In genomic region chr7:144384555-144385245, GRCh38 we compare ENCODE assay signal across 12 cellular contexts. TPM values are rescaled to one million over a fixed set of nuclear protein-coding genes. Genes with fewer than 3 reads are reported as not detected.
A peak's percentile ranks its signal among the peaks of the same experiment; 100 is the strongest.
DNase-seq lines count a peak whose midpoint lies in the region; ATAC-seq, FAIRE-seq and TF ChIP-seq lines count a peak whose summit lies in the region.
"Had no signal": no experiment of that assay in that cellular context is flagged by ENCODE, and none has a peak within 500 bp of the region (broad histone marks: within the 10 kb centered on the region; RNA-seq: fewer than 3 reads in every experiment).

No MANE protein-coding gene starts in this region.

- POLR2A ChIA-PET in A549 (lab: Yijun Ruan, JAX): no interaction called here
- POLR2A ChIA-PET in CD8-positive, alpha-beta T cell (lab: Charles Lee): no interaction called here

- H3K36me3 Mint-ChIP-seq in nephron progenitor cell (ENCODE audit: low read depth): peaks cover 4% of the 10 kb centered on the region
- H3K36me3 Mint-ChIP-seq in CD8-positive, alpha-beta T cell: peaks cover 4% of the 10 kb centered on the region
- H3K36me3 Mint-ChIP-seq: natural killer cell had no signal

- peak overlapping the region; percentile 69 to 79 for H3K27ac ChIP-seq in A549
- no peak overlapping the region for H3K27ac ChIP-seq in brain microvascular endothelial cell
- no peak overlapping the region for H3K27ac ChIP-seq in CD8-positive, alpha-beta T cell (ENCODE audit: low read depth, low read length)

- H3K9me3 Mint-ChIP-seq in nephron progenitor cell: no peaks in the 10 kb centered on the region
- no peaks in the 10 kb centered on the region for H3K9me3 Mint-ChIP-seq in CD8-positive, alpha-beta T cell
- H3K9me3 Mint-ChIP-seq: CD4-positive, alpha-beta T cell; natural killer cell had no signal

- peak overlapping the region; percentile 71 for H3K4me2 ChIP-seq in A549

- TF ChIP-seq CTCF in A549 (IDR thresholded peaks at IDR 0.05) (no peak), brain microvascular endothelial cell (IDR thresholded peaks at IDR 0.05; ENCODE audit: low read depth, low read length, missing control alignments) (no peak), nephron progenitor cell (IDR thresholded peaks at IDR 0.05) (no peak)
- no peak for TF ChIP-seq CTCF in CD8-positive, alpha-beta T cell (IDR thresholded peaks at IDR 0.05)

- intact Hi-C loops in CD8-positive, alpha-beta T cell (cut with DNase I, micrococcal nuclease): no loop called here

- 26% methylated on average over 12 of the region's 12 CpGs for WGBS in A549 (ENCODE audit: missing lambda C conversion rate)

- peaks cover 2% of the 10 kb centered on the region for H3K27me3 Mint-ChIP-seq in nephron progenitor cell (ENCODE audit: low read depth, poor library complexity)
- H3K27me3 Mint-ChIP-seq in CD8-positive, alpha-beta T cell (ENCODE audit: low read depth): no peaks in the 10 kb centered on the region
- H3K27me3 Mint-ChIP-seq: CD4-positive, alpha-beta T cell had no signal

- no peaks in the 10 kb centered on the region for H3K36me3 ChIP-seq in brain microvascular endothelial cell (replicated peaks)
- no peaks in the 10 kb centered on the region for H3K36me3 ChIP-seq in CD8-positive, alpha-beta T cell (ENCODE audit: insufficient read depth, low read length)

- peak; percentile 84 to 88 for ATAC-seq in A549
- ATAC-seq in CD8-positive, alpha-beta T cell: no peak
- ATAC-seq: natural killer cell had no signal

- no peaks in the 10 kb centered on the region for H3K27me3 ChIP-seq in brain microvascular endothelial cell (replicated peaks)
- H3K27me3 ChIP-seq in CD8-positive, alpha-beta T cell (ENCODE audit: insufficient read depth, low read length): no peaks in the 10 kb centered on the region

- H3K4me1 Mint-ChIP-seq in nephron progenitor cell: peaks cover 27% of the 10 kb centered on the region
- no peaks in the 10 kb centered on the region for H3K4me1 Mint-ChIP-seq in CD8-positive, alpha-beta T cell (ENCODE audit: low read depth)
- H3K4me1 Mint-ChIP-seq: natural killer cell had no signal

- peak overlapping the region; percentile 40 for H3K27ac Mint-ChIP-seq in nephron progenitor cell
- H3K27ac Mint-ChIP-seq in CD8-positive, alpha-beta T cell: no peak overlapping the region
- H3K27ac Mint-ChIP-seq: CD4-positive, alpha-beta T cell; natural killer cell had no signal

- no peak for TF ChIP-seq RAD21 in A549 (conservative IDR thresholded peaks at IDR 0.05 in 1 of 2, IDR thresholded peaks at IDR 0.05 in 1 of 2)

- no peaks in the 10 kb centered on the region for H3K9me3 ChIP-seq in A549
- no peaks in the 10 kb centered on the region for H3K9me3 ChIP-seq in CD8-positive, alpha-beta T cell (ENCODE audit: low read length)

- no peak overlapping the region; the same call in 2 of the 3 replicates for H3K4me3 ChIP-seq in A549
- H3K4me3 ChIP-seq in brain microvascular endothelial cell (ENCODE audit: low read depth, low read length): no peak overlapping the region
- no peak overlapping the region for H3K4me3 ChIP-seq in CD8-positive, alpha-beta T cell (ENCODE audit: low read depth, low read length)

- CTCF ChIA-PET in A549 (lab: Yijun Ruan, JAX): no interaction called here
- CTCF ChIA-PET in CD8-positive, alpha-beta T cell (lab: Charles Lee): no interaction called here

- no peak for TF ChIP-seq EP300 in A549 (IDR thresholded peaks at IDR 0.05)

- H3K4me3 Mint-ChIP-seq in nephron progenitor cell: peak overlapping the region; percentile 4
- no peak overlapping the region for H3K4me3 Mint-ChIP-seq in CD8-positive, alpha-beta T cell
- H3K4me3 Mint-ChIP-seq: CD4-positive, alpha-beta T cell; natural killer cell had no signal

- FAIRE-seq in A549 (lab: Jason Lieb, UNC): no peak

- H3K4me1 ChIP-seq in A549: peaks cover 27% of the 10 kb centered on the region
- no peaks in the 10 kb centered on the region for H3K4me1 ChIP-seq in CD8-positive, alpha-beta T cell (ENCODE audit: insufficient read depth, low read length)

- peak in 1 of 2 experiments; percentile 45 for DNase-seq in A549 (ENCODE audit: low read depth in 1 of 2, low spot score in 1 of 2)
- peak; percentile 70 for DNase-seq in HT1080 (ENCODE audit: low read depth)
- DNase-seq in brain microvascular endothelial cell: peak; percentile 52
- no peak for DNase-seq in nephron progenitor cell
- DNase-seq in CD8-positive, alpha-beta T cell: no peak
- no peak for DNase-seq in occipital lobe (lab: John Stamatoyannopoulos, UW)
- DNase-seq in epidermal melanocyte (ENCODE audit: insufficient read length, low spot score): no peak
- DNase-seq in D341Med (ENCODE audit: low spot score): no peak
- DNase-seq: CD4-positive, alpha-beta T cell; H7; natural killer cell; NCI-H2227 treated with DMSO at 0.1 percent for 48 hours had no signal

- in situ Hi-C loops in brain microvascular endothelial cell (cut with HindIII; ENCODE audit: low pct_ligation_motif_present, low sequenced_read_pairs): no loop called here

- no peak for TF ChIP-seq POLR2A in A549 (IDR thresholded peaks at IDR 0.05; ENCODE audit: low read length)

TF ChIP-seq in A549, 52 proteins besides CTCF, POLR2A, EP300 and RAD21:
- TF ChIP-seq FOSL2 (IDR thresholded peaks at IDR 0.05) (0 out of 2 replicates have a peak, but pooled peaks have one; percentile 11), FOSL2 (CRISPR knock-in tag; IDR thresholded peaks at IDR 0.05) (peak; percentile 31; the same call in 1 of the 2 replicates), CHD2 (IDR thresholded peaks at IDR 0.05; ENCODE audit: low read length, partially characterized antibody) (no peak)

RNA-seq across cellular contexts. Expression of gene NOBOX, which starts 18.8 kb away (rescaled TPM):
- polyA plus RNA-seq in A549 (2011; rRNA removed): not detected in 2 replicates
- not detected in 2 replicates for polyA plus RNA-seq in A549 (2012; cell fraction: cytosol; rRNA removed)
- not detected in 2 replicates for polyA plus RNA-seq in A549 (2012; cell fraction: nucleus; rRNA removed)
- not detected in 3 replicates for polyA plus RNA-seq in A549 (2017; fragmentation: RNase III; extraction: RNeasy Plus Mini Kit Qiagen cat#74134 plus additional on column Dnase treatment)
- polyA minus RNA-seq in A549 (2011; rRNA and poly(A)+ RNA removed): not detected in 2 replicates
- not detected in 2 replicates for total RNA-seq in HT1080 (2014; rRNA removed; shearing (Covaris generic))
- not detected in 2 replicates for polyA plus RNA-seq in HT1080 (2015; cell fraction: cytosol; rRNA removed)
- polyA plus RNA-seq in HT1080 (2015; cell fraction: nucleus; rRNA removed): not detected in 2 replicates
- total RNA-seq in CD8-positive, alpha-beta T cell: not detected
- total RNA-seq in occipital lobe: not detected
- total RNA-seq: CD4-positive, alpha-beta T cell; H7; natural killer cell had no signal

RNA-seq across cellular contexts. Expression of gene ARHGEF5, which starts 29.5 kb away (rescaled TPM):
- 2.3 and 2.8 TPM in 2 replicates for polyA plus RNA-seq in A549 (2011; rRNA removed)
- polyA plus RNA-seq in A549 (2012; cell fraction: cytosol; rRNA removed): 0.91 and 1.1 TPM in 2 replicates
- 1.1 and 1.4 TPM in 2 replicates for polyA plus RNA-seq in A549 (2012; cell fraction: nucleus; rRNA removed)
- 2.1 to 2.6 TPM (median 2.5 TPM) in 3 replicates for polyA plus RNA-seq in A549 (2017; fragmentation: RNase III; extraction: RNeasy Plus Mini Kit Qiagen cat#74134 plus additional on column Dnase treatment)
- polyA minus RNA-seq in A549 (2011; rRNA and poly(A)+ RNA removed): 6.6 and 7.1 TPM in 2 replicates
- 1.0 and 2.5 TPM in 2 replicates for total RNA-seq in HT1080 (2014; rRNA removed; shearing (Covaris generic))
- polyA plus RNA-seq in HT1080 (2015; cell fraction: cytosol; rRNA removed): 1.9 and 2.0 TPM in 2 replicates
- 2.8 and 3.5 TPM in 2 replicates for polyA plus RNA-seq in HT1080 (2015; cell fraction: nucleus; rRNA removed)
- total RNA-seq in CD8-positive, alpha-beta T cell: 1 to 10 TPM; 6.2 to 7.7 TPM
- 1.4 TPM for total RNA-seq in occipital lobe

Comparison
In these comparisons a context has a peak if more than half of its experiments do, and no peak if none do; other contexts are left out.
1. DNase-seq: peak in HT1080 (single experiment) and brain microvascular endothelial cell (single experiment); none in nephron progenitor cell (single experiment), CD8-positive, alpha-beta T cell (0 of 7), occipital lobe (single experiment), epidermal melanocyte (single experiment) and D341Med (single experiment).
2. H3K27ac ChIP-seq: peak in A549 (2 of 2); none in brain microvascular endothelial cell (single experiment) and CD8-positive, alpha-beta T cell (single experiment).